ENCODE assay signal across 25 cellular contexts in genomic region chr12:68796399-68796798, GRCh38.
"Had no signal": no experiment of that assay in that cellular context is flagged by ENCODE, and none has a peak within 500 bp of the region (broad histone marks: within the 10 kb centered on the region; RNA-seq: fewer than 3 reads in every experiment).

No MANE protein-coding gene starts in this region.

- H3K27me3 Mint-ChIP-seq: activated B cell treated with CpG ODN at 0.5 μM for 24 hours; activated CD4-positive, alpha-beta memory T cell treated with anti-CD3 and anti-CD28 coated beads, Interleukin-2, amount 10 ng/mL, durations not matched to agents 7 days and 5 days; activated naive CD8-positive, alpha-beta T cell; activated naive CD8-positive, alpha-beta T cell treated with anti-CD3 and anti-CD28 coated beads, Interleukin-2, amount 50 U/mL, for 24 hours; brain had no signal

- H3K27ac Mint-ChIP-seq: activated B cell treated with CpG ODN at 0.5 μM for 24 hours; activated CD4-positive, alpha-beta memory T cell treated with anti-CD3 and anti-CD28 coated beads, Interleukin-2, amount 10 ng/mL, durations not matched to agents 7 days and 5 days; activated naive CD4-positive, alpha-beta T cell treated with anti-CD3 and anti-CD28 coated beads, Interleukin-2, amount 10 ng/mL, durations not matched to agents 7 days and 5 days; activated naive CD8-positive, alpha-beta T cell; activated naive CD8-positive, alpha-beta T cell treated with anti-CD3 and anti-CD28 coated beads, Interleukin-2, amount 50 U/mL, for 24 hours; brain had no signal

- H3K4me2 ChIP-seq: KMS-11 had no signal

- H3K9ac ChIP-seq: KMS-11 had no signal

- H3K4me3 Mint-ChIP-seq: activated B cell treated with CpG ODN at 0.5 μM for 24 hours; activated CD4-positive, alpha-beta memory T cell treated with anti-CD3 and anti-CD28 coated beads, Interleukin-2, amount 10 ng/mL, durations not matched to agents 7 days and 5 days; activated naive CD4-positive, alpha-beta T cell treated with anti-CD3 and anti-CD28 coated beads, Interleukin-2, amount 10 ng/mL, durations not matched to agents 7 days and 5 days; activated naive CD8-positive, alpha-beta T cell; activated naive CD8-positive, alpha-beta T cell treated with anti-CD3 and anti-CD28 coated beads, Interleukin-2, amount 50 U/mL, for 24 hours; brain had no signal

- ATAC-seq: activated naive CD8-positive, alpha-beta T cell treated with anti-CD3 and anti-CD28 coated beads, Interleukin-2, amount 50 U/mL, for 24 hours; Panc1; SK-N-SH treated with all-trans-retinoic acid at 6 μM for 48 hours had no signal

- H3K4me1 Mint-ChIP-seq: activated B cell treated with CpG ODN at 0.5 μM for 24 hours; activated naive CD4-positive, alpha-beta T cell treated with anti-CD3 and anti-CD28 coated beads, Interleukin-2, amount 10 ng/mL, durations not matched to agents 7 days and 5 days; activated naive CD8-positive, alpha-beta T cell treated with anti-CD3 and anti-CD28 coated beads, Interleukin-2, amount 50 U/mL, for 24 hours; brain had no signal

- DNase-seq: activated B cell treated with CpG ODN at 0.5 μM for 24 hours; activated CD4-positive, alpha-beta memory T cell treated with anti-CD3 and anti-CD28 coated beads, Interleukin-2, amount 10 ng/mL, durations not matched to agents 7 days and 5 days; activated CD4-positive, alpha-beta T cell treated with anti-CD3 and anti-CD28 coated beads for 1 hour; activated CD4-positive, alpha-beta T cell treated with anti-CD3 and anti-CD28 coated beads for 48 hours; activated effector memory CD4-positive, alpha-beta T cell treated with Interleukin-2 at 50 U/mL for 16 hours; activated naive CD4-positive, alpha-beta T cell treated with anti-CD3 and anti-CD28 coated beads, Interleukin-2, amount 10 ng/mL, durations not matched to agents 7 days and 5 days; activated naive CD8-positive, alpha-beta T cell treated with anti-CD3 and anti-CD28 coated beads, Interleukin-2, amount 50 U/mL, for 24 hours; anterior cingulate cortex; central memory CD4-positive, alpha-beta T cell; NCI-H1105; NCI-H1436; NCI-H1694; NCI-H2029; NCI-H345; NCI-H524 treated with DMSO at 0.1 percent for 48 hours; SHP77; T-helper 1 cell; T-helper 2 cell; T-helper 9 cell had no signal

- H3K27ac ChIP-seq: KMS-11, VCaP had no signal

- H3K36me3 Mint-ChIP-seq: activated naive CD4-positive, alpha-beta T cell treated with anti-CD3 and anti-CD28 coated beads, Interleukin-2, amount 10 ng/mL, durations not matched to agents 7 days and 5 days; activated naive CD8-positive, alpha-beta T cell; brain had no signal

- H3K9me3 Mint-ChIP-seq: activated B cell treated with CpG ODN at 0.5 μM for 24 hours; activated CD4-positive, alpha-beta memory T cell treated with anti-CD3 and anti-CD28 coated beads, Interleukin-2, amount 10 ng/mL, durations not matched to agents 7 days and 5 days; activated naive CD4-positive, alpha-beta T cell treated with anti-CD3 and anti-CD28 coated beads, Interleukin-2, amount 10 ng/mL, durations not matched to agents 7 days and 5 days; activated naive CD8-positive, alpha-beta T cell treated with anti-CD3 and anti-CD28 coated beads, Interleukin-2, amount 50 U/mL, for 24 hours; brain had no signal
